1 cellular context compared by ENCODE assay signal in the genomic region with DNA sequence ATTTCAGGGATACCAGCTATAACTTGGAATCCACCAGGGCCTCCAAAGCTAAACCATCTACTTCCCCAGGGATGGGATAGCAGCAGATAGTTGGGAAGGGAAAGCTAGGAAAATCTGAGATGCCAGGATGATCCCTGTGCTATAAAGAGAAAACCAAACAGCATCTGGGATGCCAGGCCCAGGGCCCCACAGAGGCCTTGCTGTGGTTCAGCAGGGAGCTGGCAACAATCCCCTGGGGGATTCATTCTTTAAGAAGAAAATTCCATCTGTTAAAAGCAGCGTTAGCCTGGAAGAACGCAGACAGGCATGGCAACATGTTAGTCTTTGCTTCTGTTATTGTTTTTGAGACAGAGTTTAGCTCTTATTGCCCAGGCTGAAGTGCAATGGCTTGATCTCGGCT.
TF ChIP-seq lines count a peak whose summit lies in the region.

No MANE protein-coding gene starts in this region.

TF ChIP-seq in K562, 482 proteins besides CTCF, POLR2A, EP300 and RAD21 (continued from another document):
- TF ChIP-seq, protein P1, sequence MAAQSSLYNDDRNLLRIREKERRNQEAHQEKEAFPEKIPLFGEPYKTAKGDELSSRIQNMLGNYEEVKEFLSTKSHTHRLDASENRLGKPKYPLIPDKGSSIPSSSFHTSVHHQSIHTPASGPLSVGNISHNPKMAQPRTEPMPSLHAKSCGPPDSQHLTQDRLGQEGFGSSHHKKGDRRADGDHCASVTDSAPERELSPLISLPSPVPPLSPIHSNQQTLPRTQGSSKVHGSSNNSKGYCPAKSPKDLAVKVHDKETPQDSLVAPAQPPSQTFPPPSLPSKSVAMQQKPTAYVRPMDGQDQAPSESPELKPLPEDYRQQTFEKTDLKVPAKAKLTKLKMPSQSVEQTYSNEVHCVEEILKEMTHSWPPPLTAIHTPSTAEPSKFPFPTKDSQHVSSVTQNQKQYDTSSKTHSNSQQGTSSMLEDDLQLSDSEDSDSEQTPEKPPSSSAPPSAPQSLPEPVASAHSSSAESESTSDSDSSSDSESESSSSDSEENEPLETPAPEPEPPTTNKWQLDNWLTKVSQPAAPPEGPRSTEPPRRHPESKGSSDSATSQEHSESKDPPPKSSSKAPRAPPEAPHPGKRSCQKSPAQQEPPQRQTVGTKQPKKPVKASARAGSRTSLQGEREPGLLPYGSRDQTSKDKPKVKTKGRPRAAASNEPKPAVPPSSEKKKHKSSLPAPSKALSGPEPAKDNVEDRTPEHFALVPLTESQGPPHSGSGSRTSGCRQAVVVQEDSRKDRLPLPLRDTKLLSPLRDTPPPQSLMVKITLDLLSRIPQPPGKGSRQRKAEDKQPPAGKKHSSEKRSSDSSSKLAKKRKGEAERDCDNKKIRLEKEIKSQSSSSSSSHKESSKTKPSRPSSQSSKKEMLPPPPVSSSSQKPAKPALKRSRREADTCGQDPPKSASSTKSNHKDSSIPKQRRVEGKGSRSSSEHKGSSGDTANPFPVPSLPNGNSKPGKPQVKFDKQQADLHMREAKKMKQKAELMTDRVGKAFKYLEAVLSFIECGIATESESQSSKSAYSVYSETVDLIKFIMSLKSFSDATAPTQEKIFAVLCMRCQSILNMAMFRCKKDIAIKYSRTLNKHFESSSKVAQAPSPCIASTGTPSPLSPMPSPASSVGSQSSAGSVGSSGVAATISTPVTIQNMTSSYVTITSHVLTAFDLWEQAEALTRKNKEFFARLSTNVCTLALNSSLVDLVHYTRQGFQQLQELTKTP (IDR thresholded peaks at IDR 0.05; ENCODE audit: low read depth in 1 of 2, partially characterized antibody in 2 of 2): no peak
- no peak for TF ChIP-seq CHCHD3 (CRISPR knock-in tag; IDR thresholded peaks at IDR 0.05)
- no peak for TF ChIP-seq CREBBP (IDR thresholded peaks at IDR 0.05; ENCODE audit: low read depth, low read length)
- TF ChIP-seq DDX20 (tag; IDR thresholded peaks at IDR 0.05; ENCODE audit: low read depth): no peak
- TF ChIP-seq NELFE (IDR thresholded peaks at IDR 0.05; ENCODE audit: insufficient read depth, insufficient read length): no peak
- no peak for TF ChIP-seq STAT5A (IDR thresholded peaks at IDR 0.05; ENCODE audit: borderline replicate concordance, low read length)
- TF ChIP-seq ZNF274 (IDR thresholded peaks at IDR 0.05; ENCODE audit: borderline replicate concordance, low read depth, low read length): no peak
- no peak for TF ChIP-seq NFYB (IDR thresholded peaks at IDR 0.05; ENCODE audit: extremely low read depth, insufficient read length)
- TF ChIP-seq GATAD2B (IDR thresholded peaks at IDR 0.05; ENCODE audit: borderline replicate concordance): no peak
